ENCODE assay signal across 22 cellular contexts in the genomic region with DNA sequence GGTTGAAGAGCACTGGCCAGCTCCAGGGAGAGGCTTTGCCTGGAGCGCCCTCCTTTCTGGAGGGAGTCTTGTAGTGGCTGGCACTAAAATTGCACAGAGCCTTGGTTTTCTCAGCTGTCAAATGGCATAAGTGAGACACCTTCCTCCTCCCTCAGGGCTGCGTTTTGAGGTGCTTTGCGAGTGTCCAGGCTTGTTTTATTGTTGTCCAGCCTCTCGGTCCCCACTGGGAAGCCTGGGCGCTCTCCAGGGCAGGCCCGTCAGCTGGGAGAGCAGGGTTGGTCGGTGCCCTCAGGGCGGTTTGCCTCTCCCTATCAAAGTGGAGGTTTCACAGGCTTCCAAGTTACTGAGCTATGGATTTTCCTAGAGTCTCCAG.
DNase-seq lines count a peak whose midpoint lies in the region; FAIRE-seq and TF ChIP-seq lines count a peak whose summit lies in the region.
"Had no signal": no experiment of that assay in that cellular context is flagged by ENCODE, and none has a peak within 500 bp of the region (broad histone marks: within the 10 kb centered on the region; RNA-seq: fewer than 3 reads in every experiment).

No MANE protein-coding gene starts in this region.

- no peak overlapping the region for H3K4me2 ChIP-seq in neuronal stem cell (ENCODE audit: insufficient read depth, low read length, poor library complexity, severe bottlenecking)

- H4K8ac ChIP-seq in neuronal stem cell (ENCODE audit: low read depth, low read length): no peak overlapping the region

- no peak overlapping the region for H2AK5ac ChIP-seq in neuronal stem cell (ENCODE audit: low read depth, low read length)

- TF ChIP-seq POLR2A in esophagus muscularis mucosa (IDR thresholded peaks at IDR 0.05; ENCODE audit: low read depth) (no peak), GM12892 (IDR thresholded peaks at IDR 0.05; ENCODE audit: low read depth, low read length) (no peak), thyroid gland (IDR thresholded peaks at IDR 0.05) (no peak)

- no peak overlapping the region for H2BK12ac ChIP-seq in neuronal stem cell (ENCODE audit: low read length)

- no peaks in the 10 kb centered on the region for H3K79me1 ChIP-seq in neuronal stem cell (ENCODE audit: low read depth, low read length)

- FAIRE-seq in GM12892 (lab: Jason Lieb, UNC): no peak
- FAIRE-seq: GM12891 had no signal

- H3K4me3 ChIP-seq in esophagus muscularis mucosa (no peak overlapping the region), neuronal stem cell (ENCODE audit: low read length in 2 of 2) (no peak overlapping the region), thyroid gland (replicated peaks in 1 of 3) (no peak overlapping the region)
- H3K4me3 ChIP-seq: ascending aorta, skin epidermis, vagina had no signal

- H2BK5ac ChIP-seq in neuronal stem cell (ENCODE audit: low read length): no peak overlapping the region

- H3K27me3 ChIP-seq in esophagus muscularis mucosa (peaks cover 0 to 20% (median 0%) of the 10 kb centered on the region in 4 donors), neuronal stem cell (ENCODE audit: control insufficient read depth in 3 of 3, insufficient read depth in 3 of 3, low read depth in 1 of 3, low read length in 3 of 3) (no peaks in the 10 kb centered on the region), thyroid gland (no peaks in the 10 kb centered on the region)
- H3K27me3 ChIP-seq: ascending aorta, vagina had no signal

- H3K4me1 ChIP-seq in esophagus muscularis mucosa: no peaks in the 10 kb centered on the region
- H3K4me1 ChIP-seq in neuronal stem cell (ENCODE audit: control insufficient read depth in 2 of 2, insufficient read depth in 1 of 2, low read depth in 1 of 2, low read length in 2 of 2): peaks cover 0 to 4% of the 10 kb centered on the region in 2 donors
- H3K4me1 ChIP-seq in thyroid gland: no peaks in the 10 kb centered on the region
- H3K4me1 ChIP-seq: ascending aorta, BE2C, vagina had no signal

- no peak overlapping the region for H3K9ac ChIP-seq in neuronal stem cell (ENCODE audit: low read depth, low read length, poor library complexity)

- TF ChIP-seq CTCF in esophagus muscularis mucosa (IDR thresholded peaks at IDR 0.05) (no peak), thyroid gland (IDR thresholded peaks at IDR 0.05) (no peak)

- H3K4ac ChIP-seq in neuronal stem cell (ENCODE audit: low read length): no peak overlapping the region

- H4K91ac ChIP-seq in neuronal stem cell (ENCODE audit: low read depth, low read length, poor library complexity): no peak overlapping the region

- TF ChIP-seq EP300 in esophagus muscularis mucosa (IDR thresholded peaks at IDR 0.05): no peak

- H3K14ac ChIP-seq in neuronal stem cell (ENCODE audit: low read length): no peak overlapping the region

- no peak overlapping the region for H2BK15ac ChIP-seq in neuronal stem cell (ENCODE audit: low read length)

- no peak overlapping the region for H2AFZ ChIP-seq in neuronal stem cell (ENCODE audit: low read length)

- H3K18ac ChIP-seq in neuronal stem cell (ENCODE audit: low read length): peak overlapping the region; percentile 53

- H3K36me3 ChIP-seq in esophagus muscularis mucosa (no peaks in the 10 kb centered on the region), neuronal stem cell (replicated peaks in 1 of 2; ENCODE audit: control insufficient read depth in 2 of 2, insufficient read depth in 2 of 2, low read length in 2 of 2) (no peaks in the 10 kb centered on the region), thyroid gland (no peaks in the 10 kb centered on the region)
- H3K36me3 ChIP-seq: ascending aorta, BE2C, vagina had no signal

- 80% methylated on average over 7 of the region's 8 CpGs for WGBS in esophagus muscularis mucosa
- WGBS in neuronal stem cell (ENCODE audit: extremely low coverage in 2 of 2, insufficient read length in 2 of 2, insufficient replicate concordance in 1 of 2), 2 donors: no CpG with 5 or more reads among the region's 8 CpGs
- WGBS in thyroid gland, 2 donors: 87 to 92% methylated on average over 8 of the region's 8 CpGs

- H3K27ac ChIP-seq in esophagus muscularis mucosa (replicated peaks in 1 of 4) (no peak overlapping the region), neuronal stem cell (replicated peaks; ENCODE audit: low read length) (no peak overlapping the region), thyroid gland (no peak overlapping the region)
- H3K27ac ChIP-seq: ascending aorta, skin epidermis, vagina had no signal

- no peaks in the 10 kb centered on the region for H3K9me3 ChIP-seq in esophagus muscularis mucosa
- H3K9me3 ChIP-seq in neuronal stem cell (replicated peaks in 1 of 2; ENCODE audit: control insufficient read depth in 2 of 2, insufficient read depth in 1 of 2, low read depth in 1 of 2, low read length in 2 of 2): no peaks in the 10 kb centered on the region
- no peaks in the 10 kb centered on the region for H3K9me3 ChIP-seq in thyroid gland
- H3K9me3 ChIP-seq: ascending aorta, BE2C, vagina had no signal

- no peak overlapping the region for H3K23ac ChIP-seq in neuronal stem cell (ENCODE audit: low read depth, low read length, poor library complexity)

- peak; percentile 2 for DNase-seq in stimulated activated CD4-positive, alpha-beta T cell treated with anti-CD3 and anti-CD28 coated beads, Interleukin-4, amount 100 ng/mL, for 24 hours
- no peak for DNase-seq in stimulated activated CD4-positive, alpha-beta T cell treated with anti-CD3 and anti-CD28 coated beads, Interleukin-12 subunit alpha, Interleukin-12 subunit beta, amount 100 ng/mL, for 4 hours
- DNase-seq in esophagus muscularis mucosa (ENCODE audit: extremely low spot score) (peak; percentile 85), neuronal stem cell (ENCODE audit: low spot score) (no peak), GM12892 (ENCODE audit: insufficient read length) (no peak), T-helper 1 cell (no peak), thyroid gland (no peak)
- DNase-seq: activated T-cell treated with anti-CD3 and anti-CD28 coated beads, Interleukin-2, amount 50 U/mL, for 4 hours; BE2C; cortex of kidney; erythroblast; KBM-7; left ventricle myocardium superior; NCI-H1092; NCI-H2029 treated with DMSO at 0.1 percent for 48 hours; NCI-H2227 treated with DMSO at 0.1 percent for 48 hours; PC-3; stimulated activated naive CD4-positive, alpha-beta T cell treated with Interleukin-2 at 50 U/mL for 16 hours had no signal

- H2BK120ac ChIP-seq in neuronal stem cell (ENCODE audit: low read depth, low read length): no peak overlapping the region

- intact Hi-C loops in esophagus muscularis mucosa (cut with DNase I) (no loop called here), thyroid gland (cut with DNase I) (no loop called here)

Comparison
In these comparisons a context has a peak if more than half of its experiments do, and no peak if none do; other contexts are left out.
1. DNase-seq: peak in stimulated activated CD4-positive, alpha-beta T cell treated with anti-CD3 and anti-CD28 coated beads, Interleukin-4, amount 100 ng/mL, for 24 hours (single experiment) and esophagus muscularis mucosa (single experiment); none in stimulated activated CD4-positive, alpha-beta T cell treated with anti-CD3 and anti-CD28 coated beads, Interleukin-12 subunit alpha, Interleukin-12 subunit beta, amount 100 ng/mL, for 4 hours (single experiment), neuronal stem cell (single experiment), GM12892 (single experiment), T-helper 1 cell (0 of 5) and thyroid gland (0 of 2).